In genomic region chr21:43763901-43764523, GRCh38 we compare ENCODE assay signal across 20 cellular contexts. TPM values are rescaled to one million over a fixed set of nuclear protein-coding genes. Genes with fewer than 3 reads are reported as not detected.
A peak's percentile ranks its signal among the peaks of the same experiment; 100 is the strongest.
DNase-seq lines count a peak whose midpoint lies in the region; ATAC-seq, FAIRE-seq and TF ChIP-seq lines count a peak whose summit lies in the region.
"Had no signal": no experiment of that assay in that cellular context is flagged by ENCODE, and none has a peak within 500 bp of the region (broad histone marks: within the 10 kb centered on the region; RNA-seq: fewer than 3 reads in every experiment).

No MANE protein-coding gene starts in this region.

- no peak overlapping the region for H3K4me3 ChIP-seq in HepG2 (replicated peaks in 1 of 3; ENCODE audit: insufficient read depth in 1 of 3, low read depth in 2 of 3, low read length in 3 of 3)
- H3K4me3 ChIP-seq in right lobe of liver, result no peak overlapping the region
- no peak overlapping the region for H3K4me3 ChIP-seq in astrocyte (ENCODE audit: insufficient read depth, low read depth, low read length)

- H3K79me2 ChIP-seq in HepG2 (ENCODE audit: insufficient read depth, low read length) (no peaks in the 10 kb centered on the region), astrocyte (ENCODE audit: insufficient read depth, low read length) (no peaks in the 10 kb centered on the region)

- POLR2A ChIA-PET in HepG2 (lab: Yijun Ruan, JAX), result no interaction called here

- H3K9me3 ChIP-seq in HepG2 (ENCODE audit: low read length) (no peaks in the 10 kb centered on the region), right lobe of liver (no peaks in the 10 kb centered on the region), astrocyte (ENCODE audit: insufficient read depth, low read depth, low read length) (no peaks in the 10 kb centered on the region)

- intact Hi-C loops in HepG2 (cut with micrococcal nuclease; ENCODE audit: unreplicated experiment) (no loop called here), right lobe of liver (cut with DNase I) (no loop called here)

- H4K20me1 ChIP-seq in HepG2 (ENCODE audit: insufficient read depth, low read length) (no peaks in the 10 kb centered on the region), astrocyte (ENCODE audit: insufficient read depth, low read length) (no peaks in the 10 kb centered on the region)

- in situ Hi-C loops in HepG2 (cut with HindIII; ENCODE audit: extremely low pct_ligation_motif_present, low pct_unique_long_range_greater_than_20kb), result no loop called here

- no peaks in the 10 kb centered on the region for H3K9me3 Mint-ChIP-seq in astrocyte (ENCODE audit: unreplicated experiment)
- H3K9me3 Mint-ChIP-seq: CD4-positive, alpha-beta T cell; HFFc6 had no signal

- H3K36me3 ChIP-seq in HepG2 (replicated peaks in 1 of 2; ENCODE audit: control insufficient read depth in 1 of 2, insufficient read depth in 2 of 2, low read length in 2 of 2), result peaks cover 3 to 7% of the 10 kb centered on the region in 2 experiments; a peak in 4 of 5 replicates
- peaks cover 0 to 8% (median 0%) of the 10 kb centered on the region in 4 donors for H3K36me3 ChIP-seq in right lobe of liver
- no peaks in the 10 kb centered on the region for H3K36me3 ChIP-seq in astrocyte (ENCODE audit: insufficient read depth, low read length)

- no peaks in the 10 kb centered on the region for H3K27me3 ChIP-seq in HepG2 (ENCODE audit: control insufficient read depth in 1 of 2, insufficient read depth in 2 of 2, low read length in 2 of 2)
- no peaks in the 10 kb centered on the region for H3K27me3 ChIP-seq in right lobe of liver
- no peaks in the 10 kb centered on the region for H3K27me3 ChIP-seq in astrocyte (ENCODE audit: insufficient read depth, low read length)
- no peaks in the 10 kb centered on the region for H3K27me3 ChIP-seq in foreskin keratinocyte

- CTCF ChIA-PET in HepG2 (lab: Yijun Ruan, JAX; ENCODE audit: low intra/inter-chr PET ratio, low total read pairs), result no interaction called here

- FAIRE-seq in HepG2 (lab: Jason Lieb, UNC) (no peak), astrocyte (lab: Jason Lieb, UNC) (no peak)
- FAIRE-seq: G401.6, RCC 7860 had no signal

- no peak overlapping the region for H3K27ac ChIP-seq in HepG2 (ENCODE audit: extremely low read length, insufficient read depth, low read length)
- no peak overlapping the region for H3K27ac ChIP-seq in right lobe of liver
- no peak overlapping the region for H3K27ac ChIP-seq in astrocyte (ENCODE audit: low read depth, low read length)
- H3K27ac ChIP-seq in foreskin keratinocyte, result peak overlapping the region; percentile 51
- H3K27ac ChIP-seq: HL-60 had no signal

- H3K9ac ChIP-seq in HepG2 (ENCODE audit: insufficient read depth, low read depth, low read length), result no peak overlapping the region
- H3K9ac ChIP-seq in astrocyte (ENCODE audit: low read length), result no peak overlapping the region

- H3K4me1 ChIP-seq in HepG2 (ENCODE audit: insufficient read depth, low read length) (peaks cover 24% of the 10 kb centered on the region), right lobe of liver (no peaks in the 10 kb centered on the region), astrocyte (ENCODE audit: insufficient read depth, low read length) (peaks cover 19% of the 10 kb centered on the region), foreskin keratinocyte (peaks cover 27% of the 10 kb centered on the region)

- no peak for TF ChIP-seq RAD21 in HepG2 (CRISPR knock-in tag; IDR thresholded peaks at IDR 0.05)

- no peak overlapping the region for H3K4me3 Mint-ChIP-seq in astrocyte (ENCODE audit: unreplicated experiment)
- H3K4me3 Mint-ChIP-seq: CD4-positive, alpha-beta T cell had no signal

- H3K4me2 ChIP-seq in HepG2 (ENCODE audit: low read depth, low read length), result no peak overlapping the region
- H3K4me2 ChIP-seq in astrocyte (ENCODE audit: low read length), result no peak overlapping the region

- peaks cover 19% of the 10 kb centered on the region for H3K4me1 Mint-ChIP-seq in astrocyte (ENCODE audit: low read depth, unreplicated experiment)

- H2AFZ ChIP-seq in HepG2 (ENCODE audit: low read length), result no peak overlapping the region
- H2AFZ ChIP-seq in astrocyte (ENCODE audit: low read depth, low read length), result no peak overlapping the region

- no peaks in the 10 kb centered on the region for H3K27me3 Mint-ChIP-seq in astrocyte (ENCODE audit: low read depth, unreplicated experiment)
- H3K27me3 Mint-ChIP-seq: CD4-positive, alpha-beta T cell had no signal

- 96% methylated on average over 7 of the region's 10 CpGs for WGBS in HepG2 (ENCODE audit: low lambda C conversion rate)
- WGBS in right lobe of liver (ENCODE audit: insufficient coverage, low coverage, low lambda C conversion rate, missing lambda C conversion rate), result 95% methylated on average over 3 of the region's 10 CpGs

- ATAC-seq in HepG2, result no peak
- ATAC-seq in right lobe of liver, result no peak
- ATAC-seq in foreskin keratinocyte, result no peak
- ATAC-seq in GM21723 (IDR thresholded peaks at IDR 0.05; ENCODE audit: unreplicated experiment), result no peak
- no peak for ATAC-seq in HG03571 (IDR thresholded peaks at IDR 0.05; ENCODE audit: unreplicated experiment)

- TF ChIP-seq POLR2A in HepG2 (IDR thresholded peaks at IDR 0.05; ENCODE audit: insufficient read depth in 1 of 2, low read depth in 2 of 2, low read length in 2 of 2), result no peak; a peak in 1 of 4 replicates
- TF ChIP-seq POLR2A in right lobe of liver (IDR thresholded peaks at IDR 0.05), result no peak

- TF ChIP-seq EP300 in HepG2 (IDR thresholded peaks at IDR 0.05; ENCODE audit: low read depth in 2 of 2, low read length in 2 of 2), result no peak
- TF ChIP-seq EP300 in HepG2 (CRISPR knock-in tag; IDR thresholded peaks at IDR 0.05; ENCODE audit: borderline replicate concordance), result no peak

- H3K27ac Mint-ChIP-seq in astrocyte (ENCODE audit: unreplicated experiment), result peak overlapping the region; percentile 7
- H3K27ac Mint-ChIP-seq: CD4-positive, alpha-beta T cell had no signal

- peaks cover 17% of the 10 kb centered on the region for H3K36me3 Mint-ChIP-seq in astrocyte (ENCODE audit: low read depth, unreplicated experiment)

- TF ChIP-seq CTCF in HepG2 (CRISPR knock-in tag; IDR thresholded peaks at IDR 0.05) (no peak), right lobe of liver (IDR thresholded peaks at IDR 0.05) (no peak), astrocyte (IDR thresholded peaks at IDR 0.05; ENCODE audit: insufficient read depth, low read depth, low read length) (no peak), foreskin keratinocyte (conservative IDR thresholded peaks at IDR 0.05) (no peak)

- BruUV-seq in HepG2 (replicated peaks; lab: Mats Ljungman, UMichigan), result no TSS peak

- DNase-seq in HepG2 (ENCODE audit: low spot score) (no peak), right lobe of liver (no peak), astrocyte (ENCODE audit: low read depth) (no peak), foreskin keratinocyte (peak in 1 of 2 donors; percentile 62)
- no peak for DNase-seq in activated effector memory CD4-positive, alpha-beta T cell treated with anti-CD3 and anti-CD28 coated beads, Interleukin-2, amount 50 U/mL, for 16 hours
- DNase-seq: Calu3; CD4-positive, alpha-beta T cell; DMS79; GOT3; HFFc6; KBM-7; NCI-H1092; NCI-H2107; NCI-H345; NCI-H526 treated with DMSO at 0.1 percent for 48 hours had no signal

RNA-seq across cellular contexts. Expression of gene CSTB, which starts 12.1 kb away (rescaled TPM):
- total RNA-seq in HepG2 (2016; rRNA removed; fragmentation: Illumina TruSeq; extraction: Trizol), result 11.7 and 15.8 TPM in 2 replicates
- total RNA-seq in HepG2 (2016; cell fraction: cytosol; rRNA removed; fragmentation: Illumina TruSeq; extraction: Trizol; ENCODE audit: low read depth), result 8.0 and 9.1 TPM in 2 replicates
- total RNA-seq in HepG2 (2016; cell fraction: insoluble cytoplasmic fraction; rRNA removed; fragmentation: Illumina TruSeq; extraction: Trizol), result 11.9 and 14.9 TPM in 2 replicates
- 9.8 and 11.8 TPM in 2 replicates for total RNA-seq in HepG2 (2016; cell fraction: membrane; rRNA removed; fragmentation: Illumina TruSeq; extraction: Trizol)
- total RNA-seq in HepG2 (2016; cell fraction: nucleus; rRNA removed; fragmentation: Illumina TruSeq; extraction: Trizol), result 6.6 and 7.1 TPM in 2 replicates
- 94.1 and 110 TPM in 2 replicates for polyA plus RNA-seq in HepG2 (2011; rRNA removed)
- polyA plus RNA-seq in HepG2 (2011; cell fraction: cytosol; rRNA removed), result 129 and 137 TPM in 2 replicates
- polyA plus RNA-seq in HepG2 (2011; cell fraction: nucleus; rRNA removed), result 53.4 and 59.2 TPM in 2 replicates
- 58.7 and 69.9 TPM in 2 replicates for polyA plus RNA-seq in HepG2 (2012)
- 34.3 and 43.0 TPM in 2 replicates for polyA plus RNA-seq in HepG2 (2016; cell fraction: cytosol; fragmentation: Illumina TruSeq; extraction: Trizol; ENCODE audit: low read depth)
- polyA plus RNA-seq in HepG2 (2016; cell fraction: insoluble cytoplasmic fraction; fragmentation: Illumina TruSeq; extraction: Trizol; ENCODE audit: low read depth), result 53.0 and 57.2 TPM in 2 replicates
- polyA plus RNA-seq in HepG2 (2016; cell fraction: membrane; fragmentation: Illumina TruSeq; extraction: Trizol; ENCODE audit: low read depth), result 32.8 and 40.2 TPM in 2 replicates
- polyA plus RNA-seq in HepG2 (2016; cell fraction: nucleus; fragmentation: Illumina TruSeq; extraction: Trizol; ENCODE audit: insufficient read depth, low read depth), result 34.9 and 36.2 TPM in 2 replicates
- 37.2 and 51.7 TPM in 2 replicates for polyA minus RNA-seq in HepG2 (2011; rRNA and poly(A)+ RNA removed; ENCODE audit: low replicate concordance)
- 24.0 and 25.6 TPM in 2 replicates for polyA minus RNA-seq in HepG2 (2011; cell fraction: cytosol; rRNA and poly(A)+ RNA removed)
- polyA minus RNA-seq in HepG2 (2011; cell fraction: nucleus; rRNA and poly(A)+ RNA removed), result 9.0 and 15.4 TPM in 2 replicates
- total RNA-seq in right lobe of liver, result 100 to 1,000 TPM in 1 of 6 experiments, 10 to 100 TPM in 5; 16.6 to 137 (median 23.2) TPM
- 22.5 and 27.7 TPM in 2 replicates for total RNA-seq in astrocyte
- total RNA-seq in foreskin keratinocyte, result 49.5 and 63.0 TPM in 2 replicates
- polyA plus RNA-seq in foreskin keratinocyte, result 123 and 183 TPM in 2 replicates

RNA-seq across cellular contexts. Expression of gene RRP1, which starts 25.4 kb away (rescaled TPM):
- 24.6 and 35.1 TPM in 2 replicates for total RNA-seq in HepG2 (2016; rRNA removed; fragmentation: Illumina TruSeq; extraction: Trizol)
- total RNA-seq in HepG2 (2016; cell fraction: cytosol; rRNA removed; fragmentation: Illumina TruSeq; extraction: Trizol; ENCODE audit: low read depth), result 16.9 and 17.1 TPM in 2 replicates
- 24.1 and 32.9 TPM in 2 replicates for total RNA-seq in HepG2 (2016; cell fraction: insoluble cytoplasmic fraction; rRNA removed; fragmentation: Illumina TruSeq; extraction: Trizol)
- 10.3 and 11.2 TPM in 2 replicates for total RNA-seq in HepG2 (2016; cell fraction: membrane; rRNA removed; fragmentation: Illumina TruSeq; extraction: Trizol)
- 29.9 and 34.8 TPM in 2 replicates for total RNA-seq in HepG2 (2016; cell fraction: nucleus; rRNA removed; fragmentation: Illumina TruSeq; extraction: Trizol)
- 20.1 and 22.2 TPM in 2 replicates for polyA plus RNA-seq in HepG2 (2011; rRNA removed)
- polyA plus RNA-seq in HepG2 (2011; cell fraction: cytosol; rRNA removed), result 11.2 and 11.3 TPM in 2 replicates
- 110 and 114 TPM in 2 replicates for polyA plus RNA-seq in HepG2 (2011; cell fraction: nucleus; rRNA removed)
- polyA plus RNA-seq in HepG2 (2012), result 22.7 and 27.0 TPM in 2 replicates
- 3.0 and 3.7 TPM in 2 replicates for polyA plus RNA-seq in HepG2 (2016; cell fraction: cytosol; fragmentation: Illumina TruSeq; extraction: Trizol; ENCODE audit: low read depth)
- 25.7 and 32.8 TPM in 2 replicates for polyA plus RNA-seq in HepG2 (2016; cell fraction: insoluble cytoplasmic fraction; fragmentation: Illumina TruSeq; extraction: Trizol; ENCODE audit: low read depth)
- 4.3 and 6.1 TPM in 2 replicates for polyA plus RNA-seq in HepG2 (2016; cell fraction: membrane; fragmentation: Illumina TruSeq; extraction: Trizol; ENCODE audit: low read depth)
- polyA plus RNA-seq in HepG2 (2016; cell fraction: nucleus; fragmentation: Illumina TruSeq; extraction: Trizol; ENCODE audit: insufficient read depth, low read depth), result 70.6 and 74.1 TPM in 2 replicates
- polyA minus RNA-seq in HepG2 (2011; rRNA and poly(A)+ RNA removed; ENCODE audit: low replicate concordance), result 9.8 and 26.9 TPM in 2 replicates
- polyA minus RNA-seq in HepG2 (2011; cell fraction: cytosol; rRNA and poly(A)+ RNA removed), result 5.9 and 9.7 TPM in 2 replicates
- polyA minus RNA-seq in HepG2 (2011; cell fraction: nucleus; rRNA and poly(A)+ RNA removed), result 27.0 and 37.2 TPM in 2 replicates
- 10 to 100 TPM in 4 of 6 experiments, 1 to 10 TPM in 2; 8.8 to 25.1 (median 12.9) TPM for total RNA-seq in right lobe of liver
- total RNA-seq in astrocyte, result 21.1 and 24.9 TPM in 2 replicates
- 26.5 and 28.0 TPM in 2 replicates for total RNA-seq in foreskin keratinocyte
- 31.8 and 37.0 TPM in 2 replicates for polyA plus RNA-seq in foreskin keratinocyte

RNA-seq across cellular contexts. Expression of gene PDXK, which starts 45.1 kb away (rescaled TPM):
- total RNA-seq in HepG2 (2016; rRNA removed; fragmentation: Illumina TruSeq; extraction: Trizol) (114 and 151 TPM in 2 replicates), right lobe of liver (10 to 100 TPM; 52.9 to 87.5 (median 58.9) TPM), astrocyte (159 and 180 TPM in 2 replicates), foreskin keratinocyte (150 and 176 TPM in 2 replicates)
- total RNA-seq in HepG2 (2016; cell fraction: cytosol; rRNA removed; fragmentation: Illumina TruSeq; extraction: Trizol; ENCODE audit: low read depth), result 28.6 and 35.2 TPM in 2 replicates
- 115 and 149 TPM in 2 replicates for total RNA-seq in HepG2 (2016; cell fraction: insoluble cytoplasmic fraction; rRNA removed; fragmentation: Illumina TruSeq; extraction: Trizol)
- total RNA-seq in HepG2 (2016; cell fraction: membrane; rRNA removed; fragmentation: Illumina TruSeq; extraction: Trizol), result 62.0 and 68.5 TPM in 2 replicates
- total RNA-seq in HepG2 (2016; cell fraction: nucleus; rRNA removed; fragmentation: Illumina TruSeq; extraction: Trizol), result 61.1 and 71.3 TPM in 2 replicates
- polyA plus RNA-seq in HepG2 (2011; rRNA removed) (165 and 184 TPM in 2 replicates), foreskin keratinocyte (176 and 205 TPM in 2 replicates)
- 146 and 162 TPM in 2 replicates for polyA plus RNA-seq in HepG2 (2011; cell fraction: cytosol; rRNA removed)
- 215 and 264 TPM in 2 replicates for polyA plus RNA-seq in HepG2 (2011; cell fraction: nucleus; rRNA removed)
- polyA plus RNA-seq in HepG2 (2012), result 82.4 and 87.9 TPM in 2 replicates
- polyA plus RNA-seq in HepG2 (2016; cell fraction: cytosol; fragmentation: Illumina TruSeq; extraction: Trizol; ENCODE audit: low read depth), result 45.4 and 55.7 TPM in 2 replicates
- 135 and 141 TPM in 2 replicates for polyA plus RNA-seq in HepG2 (2016; cell fraction: insoluble cytoplasmic fraction; fragmentation: Illumina TruSeq; extraction: Trizol; ENCODE audit: low read depth)
- polyA plus RNA-seq in HepG2 (2016; cell fraction: membrane; fragmentation: Illumina TruSeq; extraction: Trizol; ENCODE audit: low read depth), result 56.2 and 56.5 TPM in 2 replicates
- 113 and 114 TPM in 2 replicates for polyA plus RNA-seq in HepG2 (2016; cell fraction: nucleus; fragmentation: Illumina TruSeq; extraction: Trizol; ENCODE audit: insufficient read depth, low read depth)
- 159 and 241 TPM in 2 replicates for polyA minus RNA-seq in HepG2 (2011; rRNA and poly(A)+ RNA removed; ENCODE audit: low replicate concordance)
- polyA minus RNA-seq in HepG2 (2011; cell fraction: cytosol; rRNA and poly(A)+ RNA removed), result 48.1 and 61.1 TPM in 2 replicates
- polyA minus RNA-seq in HepG2 (2011; cell fraction: nucleus; rRNA and poly(A)+ RNA removed), result 60.5 and 61.0 TPM in 2 replicates
